In the genomic region with DNA sequence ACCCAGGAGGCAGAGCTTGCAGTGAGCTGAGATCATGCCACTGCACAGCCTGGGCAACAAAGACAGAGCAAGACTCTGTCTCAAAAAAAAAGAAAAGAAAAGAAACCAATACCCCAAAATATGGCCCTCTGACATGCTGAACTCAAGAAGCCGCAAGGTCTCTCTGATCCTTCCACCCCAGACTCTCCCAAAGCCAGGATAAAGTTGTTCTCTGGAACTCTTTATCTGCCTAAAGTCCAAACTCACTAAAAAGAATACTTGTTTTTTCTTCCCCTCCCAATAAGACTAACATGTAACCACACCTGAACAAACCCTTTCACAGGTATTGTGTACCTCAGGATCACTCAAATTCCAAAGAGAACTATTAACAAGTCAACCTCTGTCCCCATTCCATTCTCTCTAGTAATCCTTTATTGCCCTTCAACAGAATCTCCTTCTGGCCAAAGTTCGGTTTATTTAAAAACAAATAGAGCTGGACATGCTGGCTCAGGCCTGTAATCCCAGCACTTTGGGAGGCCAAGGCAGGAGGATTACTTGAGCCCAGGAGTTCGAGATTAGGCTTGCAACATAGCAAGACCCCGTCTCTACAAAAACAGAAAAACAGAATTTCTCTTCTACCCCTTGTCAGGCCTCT, we compare ENCODE assay signal across 1 cellular context.
A peak's percentile ranks its signal among the peaks of the same experiment; 100 is the strongest.
TF ChIP-seq lines count a peak whose summit lies in the region.

No MANE protein-coding gene starts in this region.

TF ChIP-seq in HepG2, 621 proteins besides CTCF, POLR2A, EP300 and RAD21 (continued from another document and continues in another):
- TF ChIP-seq, protein P1, sequence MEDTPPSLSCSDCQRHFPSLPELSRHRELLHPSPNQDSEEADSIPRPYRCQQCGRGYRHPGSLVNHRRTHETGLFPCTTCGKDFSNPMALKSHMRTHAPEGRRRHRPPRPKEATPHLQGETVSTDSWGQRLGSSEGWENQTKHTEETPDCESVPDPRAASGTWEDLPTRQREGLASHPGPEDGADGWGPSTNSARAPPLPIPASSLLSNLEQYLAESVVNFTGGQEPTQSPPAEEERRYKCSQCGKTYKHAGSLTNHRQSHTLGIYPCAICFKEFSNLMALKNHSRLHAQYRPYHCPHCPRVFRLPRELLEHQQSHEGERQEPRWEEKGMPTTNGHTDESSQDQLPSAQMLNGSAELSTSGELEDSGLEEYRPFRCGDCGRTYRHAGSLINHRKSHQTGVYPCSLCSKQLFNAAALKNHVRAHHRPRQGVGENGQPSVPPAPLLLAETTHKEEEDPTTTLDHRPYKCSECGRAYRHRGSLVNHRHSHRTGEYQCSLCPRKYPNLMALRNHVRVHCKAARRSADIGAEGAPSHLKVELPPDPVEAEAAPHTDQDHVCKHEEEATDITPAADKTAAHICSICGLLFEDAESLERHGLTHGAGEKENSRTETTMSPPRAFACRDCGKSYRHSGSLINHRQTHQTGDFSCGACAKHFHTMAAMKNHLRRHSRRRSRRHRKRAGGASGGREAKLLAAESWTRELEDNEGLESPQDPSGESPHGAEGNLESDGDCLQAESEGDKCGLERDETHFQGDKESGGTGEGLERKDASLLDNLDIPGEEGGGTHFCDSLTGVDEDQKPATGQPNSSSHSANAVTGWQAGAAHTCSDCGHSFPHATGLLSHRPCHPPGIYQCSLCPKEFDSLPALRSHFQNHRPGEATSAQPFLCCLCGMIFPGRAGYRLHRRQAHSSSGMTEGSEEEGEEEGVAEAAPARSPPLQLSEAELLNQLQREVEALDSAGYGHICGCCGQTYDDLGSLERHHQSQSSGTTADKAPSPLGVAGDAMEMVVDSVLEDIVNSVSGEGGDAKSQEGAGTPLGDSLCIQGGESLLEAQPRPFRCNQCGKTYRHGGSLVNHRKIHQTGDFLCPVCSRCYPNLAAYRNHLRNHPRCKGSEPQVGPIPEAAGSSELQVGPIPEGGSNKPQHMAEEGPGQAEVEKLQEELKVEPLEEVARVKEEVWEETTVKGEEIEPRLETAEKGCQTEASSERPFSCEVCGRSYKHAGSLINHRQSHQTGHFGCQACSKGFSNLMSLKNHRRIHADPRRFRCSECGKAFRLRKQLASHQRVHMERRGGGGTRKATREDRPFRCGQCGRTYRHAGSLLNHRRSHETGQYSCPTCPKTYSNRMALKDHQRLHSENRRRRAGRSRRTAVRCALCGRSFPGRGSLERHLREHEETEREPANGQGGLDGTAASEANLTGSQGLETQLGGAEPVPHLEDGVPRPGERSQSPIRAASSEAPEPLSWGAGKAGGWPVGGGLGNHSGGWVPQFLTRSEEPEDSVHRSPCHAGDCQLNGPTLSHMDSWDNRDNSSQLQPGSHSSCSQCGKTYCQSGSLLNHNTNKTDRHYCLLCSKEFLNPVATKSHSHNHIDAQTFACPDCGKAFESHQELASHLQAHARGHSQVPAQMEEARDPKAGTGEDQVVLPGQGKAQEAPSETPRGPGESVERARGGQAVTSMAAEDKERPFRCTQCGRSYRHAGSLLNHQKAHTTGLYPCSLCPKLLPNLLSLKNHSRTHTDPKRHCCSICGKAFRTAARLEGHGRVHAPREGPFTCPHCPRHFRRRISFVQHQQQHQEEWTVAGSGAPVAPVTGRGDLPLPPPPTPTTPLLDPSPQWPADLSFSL (CRISPR knock-in tag; IDR thresholded peaks at IDR 0.05): no peak
- TF ChIP-seq ZFP90 (CRISPR knock-in tag; IDR thresholded peaks at IDR 0.05; ENCODE audit: borderline replicate concordance) (no peak), ZNF703 (CRISPR knock-in tag; IDR thresholded peaks at IDR 0.05; ENCODE audit: borderline replicate concordance) (no peak), ZNF317 (CRISPR knock-in tag; IDR thresholded peaks at IDR 0.05) (no peak), RFX3 (CRISPR knock-in tag; IDR thresholded peaks at IDR 0.05) (no peak), MIER2 (CRISPR knock-in tag; IDR thresholded peaks at IDR 0.05) (no peak), EED (CRISPR knock-in tag; IDR thresholded peaks at IDR 0.05) (no peak), EEA1 (CRISPR knock-in tag; IDR thresholded peaks at IDR 0.05; ENCODE audit: borderline replicate concordance) (no peak), ZNF788 (CRISPR knock-in tag; IDR thresholded peaks at IDR 0.05; ENCODE audit: borderline replicate concordance) (no peak), ZNF644 (CRISPR knock-in tag; IDR thresholded peaks at IDR 0.05; ENCODE audit: low read depth) (peak; percentile 71; the same call in 1 of the 2 replicates), ZNF441 (CRISPR knock-in tag; IDR thresholded peaks at IDR 0.05; ENCODE audit: borderline replicate concordance) (peak; percentile 36; the same call in 1 of the 2 replicates), TRIM24 (CRISPR knock-in tag; IDR thresholded peaks at IDR 0.05) (no peak), CENPX (CRISPR knock-in tag; IDR thresholded peaks at IDR 0.05) (no peak), ZNF383 (CRISPR knock-in tag; IDR thresholded peaks at IDR 0.05; ENCODE audit: borderline replicate concordance) (no peak), CBFB (CRISPR knock-in tag; IDR thresholded peaks at IDR 0.05) (no peak), CREM (IDR thresholded peaks at IDR 0.05) (peak; percentile 59), CREM (CRISPR knock-in tag; IDR thresholded peaks at IDR 0.05) (no peak), ELF3 (CRISPR knock-in tag; IDR thresholded peaks at IDR 0.05) (no peak), SCMH1 (CRISPR knock-in tag; IDR thresholded peaks at IDR 0.05; ENCODE audit: borderline replicate concordance) (no peak), BRD4 (CRISPR knock-in tag; IDR thresholded peaks at IDR 0.05) (no peak), AGO1 (IDR thresholded peaks at IDR 0.05; ENCODE audit: low read depth, low read length, poor library complexity, severe bottlenecking) (no peak), ZNF781 (CRISPR knock-in tag; IDR thresholded peaks at IDR 0.05; ENCODE audit: borderline replicate concordance, not compliant biosample characterization) (no peak), ZNF678 (CRISPR knock-in tag; IDR thresholded peaks at IDR 0.05) (no peak), POGZ (CRISPR knock-in tag; IDR thresholded peaks at IDR 0.05) (peak; percentile 57; the same call in 1 of the 2 replicates), ADNP (CRISPR knock-in tag; IDR thresholded peaks at IDR 0.05) (peak; percentile 60; the same call in 1 of the 2 replicates), SETDB1 (CRISPR knock-in tag; IDR thresholded peaks at IDR 0.05; ENCODE audit: borderline replicate concordance) (no peak), KAT7 (CRISPR knock-in tag; IDR thresholded peaks at IDR 0.05; ENCODE audit: borderline replicate concordance) (no peak; the same call in 1 of the 2 replicates), ZBTB20 (CRISPR knock-in tag; IDR thresholded peaks at IDR 0.05; ENCODE audit: borderline replicate concordance, low read depth) (no peak), ZKSCAN8 (CRISPR knock-in tag; IDR thresholded peaks at IDR 0.05; ENCODE audit: borderline replicate concordance) (no peak), RARG (CRISPR knock-in tag; IDR thresholded peaks at IDR 0.05; ENCODE audit: low read depth) (no peak), ZMYM2 (CRISPR knock-in tag; IDR thresholded peaks at IDR 0.05) (peak; percentile 96), ZNF589 (CRISPR knock-in tag; conservative IDR thresholded peaks at IDR 0.05) (no peak), BORCS8-MEF2B (CRISPR knock-in tag; IDR thresholded peaks at IDR 0.05) (no peak), ARHGAP35 (CRISPR knock-in tag; IDR thresholded peaks at IDR 0.05; ENCODE audit: borderline replicate concordance) (no peak), RFXAP (CRISPR knock-in tag; IDR thresholded peaks at IDR 0.05; ENCODE audit: borderline replicate concordance) (no peak), KDM4B (CRISPR knock-in tag; IDR thresholded peaks at IDR 0.05) (no peak)
- TF ChIP-seq, protein P2, sequence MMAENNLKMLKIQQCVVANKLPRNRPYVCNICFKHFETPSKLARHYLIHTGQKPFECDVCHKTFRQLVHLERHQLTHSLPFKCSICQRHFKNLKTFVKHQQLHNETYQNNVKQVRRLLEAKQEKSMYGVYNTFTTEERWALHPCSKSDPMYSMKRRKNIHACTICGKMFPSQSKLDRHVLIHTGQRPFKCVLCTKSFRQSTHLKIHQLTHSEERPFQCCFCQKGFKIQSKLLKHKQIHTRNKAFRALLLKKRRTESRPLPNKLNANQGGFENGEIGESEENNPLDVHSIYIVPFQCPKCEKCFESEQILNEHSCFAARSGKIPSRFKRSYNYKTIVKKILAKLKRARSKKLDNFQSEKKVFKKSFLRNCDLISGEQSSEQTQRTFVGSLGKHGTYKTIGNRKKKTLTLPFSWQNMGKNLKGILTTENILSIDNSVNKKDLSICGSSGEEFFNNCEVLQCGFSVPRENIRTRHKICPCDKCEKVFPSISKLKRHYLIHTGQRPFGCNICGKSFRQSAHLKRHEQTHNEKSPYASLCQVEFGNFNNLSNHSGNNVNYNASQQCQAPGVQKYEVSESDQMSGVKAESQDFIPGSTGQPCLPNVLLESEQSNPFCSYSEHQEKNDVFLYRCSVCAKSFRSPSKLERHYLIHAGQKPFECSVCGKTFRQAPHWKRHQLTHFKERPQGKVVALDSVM (CRISPR knock-in tag; IDR thresholded peaks at IDR 0.05): peak; percentile 99
- TF ChIP-seq, protein P3, sequence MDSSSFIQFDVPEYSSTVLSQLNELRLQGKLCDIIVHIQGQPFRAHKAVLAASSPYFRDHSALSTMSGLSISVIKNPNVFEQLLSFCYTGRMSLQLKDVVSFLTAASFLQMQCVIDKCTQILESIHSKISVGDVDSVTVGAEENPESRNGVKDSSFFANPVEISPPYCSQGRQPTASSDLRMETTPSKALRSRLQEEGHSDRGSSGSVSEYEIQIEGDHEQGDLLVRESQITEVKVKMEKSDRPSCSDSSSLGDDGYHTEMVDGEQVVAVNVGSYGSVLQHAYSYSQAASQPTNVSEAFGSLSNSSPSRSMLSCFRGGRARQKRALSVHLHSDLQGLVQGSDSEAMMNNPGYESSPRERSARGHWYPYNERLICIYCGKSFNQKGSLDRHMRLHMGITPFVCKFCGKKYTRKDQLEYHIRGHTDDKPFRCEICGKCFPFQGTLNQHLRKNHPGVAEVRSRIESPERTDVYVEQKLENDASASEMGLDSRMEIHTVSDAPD (CRISPR knock-in tag; IDR thresholded peaks at IDR 0.05): no peak
- TF ChIP-seq, protein P4, sequence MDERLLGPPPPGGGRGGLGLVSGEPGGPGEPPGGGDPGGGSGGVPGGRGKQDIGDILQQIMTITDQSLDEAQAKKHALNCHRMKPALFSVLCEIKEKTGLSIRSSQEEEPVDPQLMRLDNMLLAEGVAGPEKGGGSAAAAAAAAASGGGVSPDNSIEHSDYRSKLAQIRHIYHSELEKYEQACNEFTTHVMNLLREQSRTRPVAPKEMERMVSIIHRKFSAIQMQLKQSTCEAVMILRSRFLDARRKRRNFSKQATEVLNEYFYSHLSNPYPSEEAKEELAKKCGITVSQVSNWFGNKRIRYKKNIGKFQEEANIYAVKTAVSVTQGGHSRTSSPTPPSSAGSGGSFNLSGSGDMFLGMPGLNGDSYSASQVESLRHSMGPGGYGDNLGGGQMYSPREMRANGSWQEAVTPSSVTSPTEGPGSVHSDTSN (CRISPR knock-in tag; IDR thresholded peaks at IDR 0.05): no peak
- TF ChIP-seq, protein P5, sequence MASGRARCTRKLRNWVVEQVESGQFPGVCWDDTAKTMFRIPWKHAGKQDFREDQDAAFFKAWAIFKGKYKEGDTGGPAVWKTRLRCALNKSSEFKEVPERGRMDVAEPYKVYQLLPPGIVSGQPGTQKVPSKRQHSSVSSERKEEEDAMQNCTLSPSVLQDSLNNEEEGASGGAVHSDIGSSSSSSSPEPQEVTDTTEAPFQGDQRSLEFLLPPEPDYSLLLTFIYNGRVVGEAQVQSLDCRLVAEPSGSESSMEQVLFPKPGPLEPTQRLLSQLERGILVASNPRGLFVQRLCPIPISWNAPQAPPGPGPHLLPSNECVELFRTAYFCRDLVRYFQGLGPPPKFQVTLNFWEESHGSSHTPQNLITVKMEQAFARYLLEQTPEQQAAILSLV (CRISPR knock-in tag; IDR thresholded peaks at IDR 0.05; ENCODE audit: borderline replicate concordance): no peak
- TF ChIP-seq, protein P6, sequence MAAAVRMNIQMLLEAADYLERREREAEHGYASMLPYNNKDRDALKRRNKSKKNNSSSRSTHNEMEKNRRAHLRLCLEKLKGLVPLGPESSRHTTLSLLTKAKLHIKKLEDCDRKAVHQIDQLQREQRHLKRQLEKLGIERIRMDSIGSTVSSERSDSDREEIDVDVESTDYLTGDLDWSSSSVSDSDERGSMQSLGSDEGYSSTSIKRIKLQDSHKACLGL (CRISPR knock-in tag; IDR thresholded peaks at IDR 0.05): no peak
- TF ChIP-seq, protein P7, sequence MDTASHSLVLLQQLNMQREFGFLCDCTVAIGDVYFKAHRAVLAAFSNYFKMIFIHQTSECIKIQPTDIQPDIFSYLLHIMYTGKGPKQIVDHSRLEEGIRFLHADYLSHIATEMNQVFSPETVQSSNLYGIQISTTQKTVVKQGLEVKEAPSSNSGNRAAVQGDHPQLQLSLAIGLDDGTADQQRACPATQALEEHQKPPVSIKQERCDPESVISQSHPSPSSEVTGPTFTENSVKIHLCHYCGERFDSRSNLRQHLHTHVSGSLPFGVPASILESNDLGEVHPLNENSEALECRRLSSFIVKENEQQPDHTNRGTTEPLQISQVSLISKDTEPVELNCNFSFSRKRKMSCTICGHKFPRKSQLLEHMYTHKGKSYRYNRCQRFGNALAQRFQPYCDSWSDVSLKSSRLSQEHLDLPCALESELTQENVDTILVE (CRISPR knock-in tag; IDR thresholded peaks at IDR 0.05): no peak
- TF ChIP-seq, protein P8, sequence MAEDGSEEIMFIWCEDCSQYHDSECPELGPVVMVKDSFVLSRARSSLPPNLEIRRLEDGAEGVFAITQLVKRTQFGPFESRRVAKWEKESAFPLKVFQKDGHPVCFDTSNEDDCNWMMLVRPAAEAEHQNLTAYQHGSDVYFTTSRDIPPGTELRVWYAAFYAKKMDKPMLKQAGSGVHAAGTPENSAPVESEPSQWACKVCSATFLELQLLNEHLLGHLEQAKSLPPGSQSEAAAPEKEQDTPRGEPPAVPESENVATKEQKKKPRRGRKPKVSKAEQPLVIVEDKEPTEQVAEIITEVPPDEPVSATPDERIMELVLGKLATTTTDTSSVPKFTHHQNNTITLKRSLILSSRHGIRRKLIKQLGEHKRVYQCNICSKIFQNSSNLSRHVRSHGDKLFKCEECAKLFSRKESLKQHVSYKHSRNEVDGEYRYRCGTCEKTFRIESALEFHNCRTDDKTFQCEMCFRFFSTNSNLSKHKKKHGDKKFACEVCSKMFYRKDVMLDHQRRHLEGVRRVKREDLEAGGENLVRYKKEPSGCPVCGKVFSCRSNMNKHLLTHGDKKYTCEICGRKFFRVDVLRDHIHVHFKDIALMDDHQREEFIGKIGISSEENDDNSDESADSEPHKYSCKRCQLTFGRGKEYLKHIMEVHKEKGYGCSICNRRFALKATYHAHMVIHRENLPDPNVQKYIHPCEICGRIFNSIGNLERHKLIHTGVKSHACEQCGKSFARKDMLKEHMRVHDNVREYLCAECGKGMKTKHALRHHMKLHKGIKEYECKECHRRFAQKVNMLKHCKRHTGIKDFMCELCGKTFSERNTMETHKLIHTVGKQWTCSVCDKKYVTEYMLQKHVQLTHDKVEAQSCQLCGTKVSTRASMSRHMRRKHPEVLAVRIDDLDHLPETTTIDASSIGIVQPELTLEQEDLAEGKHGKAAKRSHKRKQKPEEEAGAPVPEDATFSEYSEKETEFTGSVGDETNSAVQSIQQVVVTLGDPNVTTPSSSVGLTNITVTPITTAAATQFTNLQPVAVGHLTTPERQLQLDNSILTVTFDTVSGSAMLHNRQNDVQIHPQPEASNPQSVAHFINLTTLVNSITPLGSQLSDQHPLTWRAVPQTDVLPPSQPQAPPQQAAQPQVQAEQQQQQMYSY (CRISPR knock-in tag; IDR thresholded peaks at IDR 0.05): no peak
